Comparison of ENCODE assay signal across 13 cellular contexts in genomic region chr3:1987983-1988382, GRCh38.
A peak's percentile ranks its signal among the peaks of the same experiment; 100 is the strongest.
DNase-seq lines count a peak whose midpoint lies in the region; ATAC-seq, FAIRE-seq and TF ChIP-seq lines count a peak whose summit lies in the region.
"Had no signal": no experiment of that assay in that cellular context is flagged by ENCODE, and none has a peak within 500 bp of the region (broad histone marks: within the 10 kb centered on the region; RNA-seq: fewer than 3 reads in every experiment).

No MANE protein-coding gene starts in this region.

- no peak overlapping the region for H3K4me3 Mint-ChIP-seq in chondrocyte (ENCODE audit: unreplicated experiment)

- no peaks in the 10 kb centered on the region for H3K4me1 Mint-ChIP-seq in chondrocyte (ENCODE audit: low read depth)

- H3K9me3 Mint-ChIP-seq in chondrocyte (ENCODE audit: low read depth) = peaks cover 3% of the 10 kb centered on the region

- no peak for TF ChIP-seq POLR2A in NB4 (IDR thresholded peaks at IDR 0.05; ENCODE audit: extremely low read depth, insufficient read length)

- TF ChIP-seq CTCF in D721Med (IDR thresholded peaks at IDR 0.05; ENCODE audit: insufficient read depth, missing control alignments) (peak; percentile 29), NB4 (IDR thresholded peaks at IDR 0.05; ENCODE audit: low read depth, low read length) (no peak), chondrocyte (IDR thresholded peaks at IDR 0.05) (peak; percentile 76)

- ATAC-seq in HG03025 (IDR thresholded peaks at IDR 0.05; ENCODE audit: low FRiP score, unreplicated experiment) = no peak

- peak; percentile 18 for DNase-seq in D721Med (ENCODE audit: insufficient read length, low spot score)
- peak; percentile 6 for DNase-seq in NB4 (ENCODE audit: low read depth)
- DNase-seq in chondrocyte (ENCODE audit: low spot score) = no peak
- peak; percentile 10 for DNase-seq in mucosa of gallbladder (ENCODE audit: low spot score)
- no peak for DNase-seq in effector CD8-positive, alpha-beta T cell (lab: John Stamatoyannopoulos, UW)
- no peak for DNase-seq in stimulated activated naive CD4-positive, alpha-beta T cell treated with Interleukin-2 at 50 U/mL for 16 hours (lab: John Stamatoyannopoulos, UW)
- DNase-seq in activated CD4-positive, CD25-positive, alpha-beta regulatory T cell (lab: John Stamatoyannopoulos, UW) = no peak
- DNase-seq: activated CD8-positive, alpha-beta memory T cell treated with anti-CD3 and anti-CD28 coated beads for 24 hours; NCI-H187 had no signal

- no peak overlapping the region for H3K27ac Mint-ChIP-seq in chondrocyte (ENCODE audit: unreplicated experiment)

- H3K4me3 ChIP-seq in NB4 (ENCODE audit: low read depth, low read length) = no peak overlapping the region
- H3K4me3 ChIP-seq: lung, SK-N-MC had no signal

- H3K36me3 Mint-ChIP-seq in chondrocyte (ENCODE audit: low read depth) = no peaks in the 10 kb centered on the region

- H3K27me3 Mint-ChIP-seq in chondrocyte (ENCODE audit: low read depth) = no peaks in the 10 kb centered on the region

- no peak for FAIRE-seq in D721Med (lab: Jason Lieb, UNC)
- FAIRE-seq: H54 had no signal

Comparison
In these comparisons a context has a peak if more than half of its experiments do, and no peak if none do; other contexts are left out.
1. DNase-seq: peak in D721Med (single experiment), NB4 (single experiment) and mucosa of gallbladder (single experiment); none in chondrocyte (single experiment), effector CD8-positive, alpha-beta T cell (single experiment), stimulated activated naive CD4-positive, alpha-beta T cell treated with Interleukin-2 at 50 U/mL for 16 hours (single experiment) and activated CD4-positive, CD25-positive, alpha-beta regulatory T cell (0 of 4).